13 cellular contexts compared by ENCODE assay signal in the genomic region with DNA sequence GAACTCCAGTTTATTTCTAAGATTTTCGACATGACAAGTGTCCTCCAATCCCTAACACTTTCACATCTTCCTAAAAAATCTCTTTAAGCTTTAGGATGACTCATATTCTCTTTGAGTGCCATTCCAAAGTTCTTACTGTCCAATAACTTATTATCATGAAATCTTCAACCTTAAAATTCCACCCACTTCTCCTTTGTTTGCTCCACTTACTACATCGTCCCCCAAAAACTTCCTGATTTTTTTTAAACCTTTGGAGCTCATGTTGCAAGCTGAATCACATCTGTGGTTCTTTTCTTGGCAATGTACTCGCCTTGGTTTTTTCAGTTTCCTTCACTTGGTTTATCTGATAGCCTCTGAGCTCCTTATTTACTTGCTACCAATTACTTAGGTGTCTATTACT.
A peak's percentile ranks its signal among the peaks of the same experiment; 100 is the strongest.
DNase-seq lines count a peak whose midpoint lies in the region; ATAC-seq lines count a peak whose summit lies in the region.
"Had no signal": no experiment of that assay in that cellular context is flagged by ENCODE, and none has a peak within 500 bp of the region (broad histone marks: within the 10 kb centered on the region; RNA-seq: fewer than 3 reads in every experiment).

No MANE protein-coding gene starts in this region.

- H3K27ac ChIP-seq in epithelial cell of prostate, result peak overlapping the region; percentile 44
- H3K27ac ChIP-seq: right atrium auricular region had no signal

- no peak for ATAC-seq in GM21528 (IDR thresholded peaks at IDR 0.05; ENCODE audit: low FRiP score, unreplicated experiment)
- no peak for ATAC-seq in GM18868 (IDR thresholded peaks at IDR 0.05; ENCODE audit: unreplicated experiment)
- ATAC-seq: GM12878 had no signal

- DNase-seq in GM03348 (ENCODE audit: low spot score), result peak; percentile 79
- DNase-seq in RKO (ENCODE audit: low spot score), result peak; percentile 11
- DNase-seq in epithelial cell of prostate (ENCODE audit: low read depth, low spot score), result peak; percentile 60
- peak; percentile 76 for DNase-seq in skeletal muscle cell (ENCODE audit: low read depth)
- no peak for DNase-seq in germinal center (ENCODE audit: low spot score)
- DNase-seq in kidney glomerular epithelial cell (lab: John Stamatoyannopoulos, UW), result no peak
- DNase-seq: activated CD4-positive, CD25-positive, alpha-beta regulatory T cell treated with anti-CD3 and anti-CD28 coated beads, Interleukin-2, amount 50 U/mL, for 72 hours; GOT3; NCI-H1436 treated with DMSO at 0.1 percent for 48 hours had no signal

- H3K4me3 ChIP-seq in skeletal muscle cell (ENCODE audit: low read depth, low read length), result no peak overlapping the region
- H3K4me3 ChIP-seq: GM12878, right atrium auricular region had no signal

Comparison
In these comparisons a context has a peak if more than half of its experiments do, and no peak if none do; other contexts are left out.
1. DNase-seq: peak in GM03348 (single experiment), RKO (single experiment), epithelial cell of prostate (single experiment) and skeletal muscle cell (single experiment); none in germinal center (single experiment) and kidney glomerular epithelial cell (single experiment).